2 cellular contexts compared by ENCODE assay signal in the genomic region with DNA sequence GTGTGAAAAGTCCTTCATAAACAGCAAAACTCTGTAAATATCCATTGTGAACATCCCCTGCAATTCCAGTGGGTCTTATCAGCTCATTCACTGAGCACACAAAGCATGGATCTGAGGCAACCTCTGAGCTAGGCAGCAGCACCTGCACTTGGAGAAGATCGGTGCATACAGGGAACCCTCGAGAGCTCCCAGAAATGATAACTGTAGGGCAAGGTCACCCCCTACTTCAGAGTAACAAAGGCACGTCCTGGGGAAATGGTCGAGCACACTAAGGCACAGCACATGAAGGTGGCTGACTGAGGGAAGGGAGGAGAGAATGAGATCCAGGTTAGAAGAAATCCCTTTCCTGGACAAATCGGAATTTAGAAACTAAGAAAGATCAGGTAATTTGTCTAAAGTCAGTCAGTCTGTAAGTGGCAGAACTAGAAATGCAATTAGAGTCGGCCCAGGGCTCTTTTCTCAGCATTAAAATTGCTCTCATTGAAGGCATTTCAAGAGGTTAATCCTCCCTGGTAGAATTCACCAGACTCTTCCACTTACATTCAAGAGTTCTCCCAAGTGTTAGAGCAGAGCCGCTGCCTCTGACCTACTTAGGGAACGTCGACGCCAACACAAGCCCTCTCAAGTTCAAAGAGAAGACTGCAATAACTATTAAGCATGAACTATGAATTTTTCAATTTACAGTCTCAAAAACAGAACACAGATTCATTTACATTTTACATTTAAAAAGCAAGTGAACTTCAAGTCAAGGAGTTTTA.
TF ChIP-seq lines count a peak whose summit lies in the region.

No MANE protein-coding gene starts in this region.

TF ChIP-seq in GM23338, 12 proteins besides CTCF, POLR2A, EP300 and RAD21 (continues in another document):
- TF ChIP-seq ZNF114 (CRISPR knock-in tag; IDR thresholded peaks at IDR 0.05) (no peak), EZH2phosphoT487 (IDR thresholded peaks at IDR 0.05; ENCODE audit: unreplicated experiment) (no peak), NANOG (IDR thresholded peaks at IDR 0.05; ENCODE audit: borderline replicate concordance) (no peak), JUNB (IDR thresholded peaks at IDR 0.05; ENCODE audit: unreplicated experiment) (no peak), STAT1 (IDR thresholded peaks at IDR 0.05; ENCODE audit: unreplicated experiment) (no peak), CREB1 (CRISPR knock-in tag; IDR thresholded peaks at IDR 0.05; ENCODE audit: low read depth) (no peak), EZH2 (IDR thresholded peaks at IDR 0.05; ENCODE audit: low read depth, unreplicated experiment) (no peak), POLR2AphosphoS5 (IDR thresholded peaks at IDR 0.05; ENCODE audit: low read depth) (no peak), ZNF331 (CRISPR knock-in tag; IDR thresholded peaks at IDR 0.05; ENCODE audit: low read depth) (no peak)
- TF ChIP-seq, protein P1, sequence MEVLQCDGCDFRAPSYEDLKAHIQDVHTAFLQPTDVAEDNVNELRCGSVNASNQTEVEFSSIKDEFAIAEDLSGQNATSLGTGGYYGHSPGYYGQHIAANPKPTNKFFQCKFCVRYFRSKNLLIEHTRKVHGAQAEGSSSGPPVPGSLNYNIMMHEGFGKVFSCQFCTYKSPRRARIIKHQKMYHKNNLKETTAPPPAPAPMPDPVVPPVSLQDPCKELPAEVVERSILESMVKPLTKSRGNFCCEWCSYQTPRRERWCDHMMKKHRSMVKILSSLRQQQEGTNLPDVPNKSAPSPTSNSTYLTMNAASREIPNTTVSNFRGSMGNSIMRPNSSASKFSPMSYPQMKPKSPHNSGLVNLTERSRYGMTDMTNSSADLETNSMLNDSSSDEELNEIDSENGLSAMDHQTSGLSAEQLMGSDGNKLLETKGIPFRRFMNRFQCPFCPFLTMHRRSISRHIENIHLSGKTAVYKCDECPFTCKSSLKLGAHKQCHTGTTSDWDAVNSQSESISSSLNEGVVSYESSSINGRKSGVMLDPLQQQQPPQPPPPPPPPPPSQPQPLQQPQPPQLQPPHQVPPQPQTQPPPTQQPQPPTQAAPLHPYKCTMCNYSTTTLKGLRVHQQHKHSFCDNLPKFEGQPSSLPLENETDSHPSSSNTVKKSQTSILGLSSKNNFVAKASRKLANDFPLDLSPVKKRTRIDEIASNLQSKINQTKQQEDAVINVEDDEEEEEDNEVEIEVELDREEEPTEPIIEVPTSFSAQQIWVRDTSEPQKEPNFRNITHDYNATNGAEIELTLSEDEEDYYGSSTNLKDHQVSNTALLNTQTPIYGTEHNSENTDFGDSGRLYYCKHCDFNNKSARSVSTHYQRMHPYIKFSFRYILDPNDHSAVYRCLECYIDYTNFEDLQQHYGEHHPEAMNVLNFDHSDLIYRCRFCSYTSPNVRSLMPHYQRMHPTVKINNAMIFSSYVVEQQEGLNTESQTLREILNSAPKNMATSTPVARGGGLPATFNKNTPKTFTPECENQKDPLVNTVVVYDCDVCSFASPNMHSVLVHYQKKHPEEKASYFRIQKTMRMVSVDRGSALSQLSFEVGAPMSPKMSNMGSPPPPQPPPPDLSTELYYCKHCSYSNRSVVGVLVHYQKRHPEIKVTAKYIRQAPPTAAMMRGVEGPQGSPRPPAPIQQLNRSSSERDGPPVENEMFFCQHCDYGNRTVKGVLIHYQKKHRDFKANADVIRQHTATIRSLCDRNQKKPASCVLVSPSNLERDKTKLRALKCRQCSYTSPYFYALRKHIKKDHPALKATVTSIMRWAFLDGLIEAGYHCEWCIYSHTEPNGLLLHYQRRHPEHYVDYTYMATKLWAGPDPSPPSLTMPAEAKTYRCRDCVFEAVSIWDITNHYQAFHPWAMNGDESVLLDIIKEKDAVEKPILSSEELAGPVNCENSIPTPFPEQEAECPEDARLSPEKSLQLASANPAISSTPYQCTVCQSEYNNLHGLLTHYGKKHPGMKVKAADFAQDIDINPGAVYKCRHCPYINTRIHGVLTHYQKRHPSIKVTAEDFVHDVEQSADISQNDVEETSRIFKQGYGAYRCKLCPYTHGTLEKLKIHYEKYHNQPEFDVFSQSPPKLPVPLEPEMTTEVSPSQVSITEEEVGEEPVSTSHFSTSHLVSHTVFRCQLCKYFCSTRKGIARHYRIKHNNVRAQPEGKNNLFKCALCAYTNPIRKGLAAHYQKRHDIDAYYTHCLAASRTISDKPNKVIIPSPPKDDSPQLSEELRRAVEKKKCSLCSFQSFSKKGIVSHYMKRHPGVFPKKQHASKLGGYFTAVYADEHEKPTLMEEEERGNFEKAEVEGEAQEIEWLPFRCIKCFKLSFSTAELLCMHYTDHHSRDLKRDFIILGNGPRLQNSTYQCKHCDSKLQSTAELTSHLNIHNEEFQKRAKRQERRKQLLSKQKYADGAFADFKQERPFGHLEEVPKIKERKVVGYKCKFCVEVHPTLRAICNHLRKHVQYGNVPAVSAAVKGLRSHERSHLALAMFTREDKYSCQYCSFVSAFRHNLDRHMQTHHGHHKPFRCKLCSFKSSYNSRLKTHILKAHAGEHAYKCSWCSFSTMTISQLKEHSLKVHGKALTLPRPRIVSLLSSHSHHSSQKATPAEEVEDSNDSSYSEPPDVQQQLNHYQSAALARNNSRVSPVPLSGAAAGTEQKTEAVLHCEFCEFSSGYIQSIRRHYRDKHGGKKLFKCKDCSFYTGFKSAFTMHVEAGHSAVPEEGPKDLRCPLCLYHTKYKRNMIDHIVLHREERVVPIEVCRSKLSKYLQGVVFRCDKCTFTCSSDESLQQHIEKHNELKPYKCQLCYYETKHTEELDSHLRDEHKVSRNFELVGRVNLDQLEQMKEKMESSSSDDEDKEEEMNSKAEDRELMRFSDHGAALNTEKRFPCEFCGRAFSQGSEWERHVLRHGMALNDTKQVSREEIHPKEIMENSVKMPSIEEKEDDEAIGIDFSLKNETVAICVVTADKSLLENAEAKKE (CRISPR knock-in tag; IDR thresholded peaks at IDR 0.05): no peak
- TF ChIP-seq, protein P2, sequence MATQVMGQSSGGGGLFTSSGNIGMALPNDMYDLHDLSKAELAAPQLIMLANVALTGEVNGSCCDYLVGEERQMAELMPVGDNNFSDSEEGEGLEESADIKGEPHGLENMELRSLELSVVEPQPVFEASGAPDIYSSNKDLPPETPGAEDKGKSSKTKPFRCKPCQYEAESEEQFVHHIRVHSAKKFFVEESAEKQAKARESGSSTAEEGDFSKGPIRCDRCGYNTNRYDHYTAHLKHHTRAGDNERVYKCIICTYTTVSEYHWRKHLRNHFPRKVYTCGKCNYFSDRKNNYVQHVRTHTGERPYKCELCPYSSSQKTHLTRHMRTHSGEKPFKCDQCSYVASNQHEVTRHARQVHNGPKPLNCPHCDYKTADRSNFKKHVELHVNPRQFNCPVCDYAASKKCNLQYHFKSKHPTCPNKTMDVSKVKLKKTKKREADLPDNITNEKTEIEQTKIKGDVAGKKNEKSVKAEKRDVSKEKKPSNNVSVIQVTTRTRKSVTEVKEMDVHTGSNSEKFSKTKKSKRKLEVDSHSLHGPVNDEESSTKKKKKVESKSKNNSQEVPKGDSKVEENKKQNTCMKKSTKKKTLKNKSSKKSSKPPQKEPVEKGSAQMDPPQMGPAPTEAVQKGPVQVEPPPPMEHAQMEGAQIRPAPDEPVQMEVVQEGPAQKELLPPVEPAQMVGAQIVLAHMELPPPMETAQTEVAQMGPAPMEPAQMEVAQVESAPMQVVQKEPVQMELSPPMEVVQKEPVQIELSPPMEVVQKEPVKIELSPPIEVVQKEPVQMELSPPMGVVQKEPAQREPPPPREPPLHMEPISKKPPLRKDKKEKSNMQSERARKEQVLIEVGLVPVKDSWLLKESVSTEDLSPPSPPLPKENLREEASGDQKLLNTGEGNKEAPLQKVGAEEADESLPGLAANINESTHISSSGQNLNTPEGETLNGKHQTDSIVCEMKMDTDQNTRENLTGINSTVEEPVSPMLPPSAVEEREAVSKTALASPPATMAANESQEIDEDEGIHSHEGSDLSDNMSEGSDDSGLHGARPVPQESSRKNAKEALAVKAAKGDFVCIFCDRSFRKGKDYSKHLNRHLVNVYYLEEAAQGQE (IDR thresholded peaks at IDR 0.05; ENCODE audit: unreplicated experiment): no peak

TF ChIP-seq in WTC11, 78 proteins besides CTCF, POLR2A, EP300 and RAD21:
- TF ChIP-seq SOX15 (CRISPR knock-in tag; IDR thresholded peaks at IDR 0.05) (no peak), SP1 (CRISPR knock-in tag; conservative IDR thresholded peaks at IDR 0.05) (no peak), JUN (CRISPR knock-in tag; IDR thresholded peaks at IDR 0.05) (no peak), GABPB1 (CRISPR knock-in tag; IDR thresholded peaks at IDR 0.05) (no peak), ZNF138 (CRISPR knock-in tag; conservative IDR thresholded peaks at IDR 0.05) (no peak), NFE2L1 (CRISPR knock-in tag; IDR thresholded peaks at IDR 0.05) (no peak), FOXK1 (CRISPR knock-in tag; IDR thresholded peaks at IDR 0.05) (no peak), GTF2I (CRISPR knock-in tag; conservative IDR thresholded peaks at IDR 0.05) (no peak), ELF4 (CRISPR knock-in tag; IDR thresholded peaks at IDR 0.05; ENCODE audit: low read depth) (no peak), SMAD4 (CRISPR knock-in tag; IDR thresholded peaks at IDR 0.05) (no peak), ATF1 (CRISPR knock-in tag; IDR thresholded peaks at IDR 0.05) (no peak), ZNF232 (CRISPR knock-in tag; IDR thresholded peaks at IDR 0.05) (no peak), ZNF317 (CRISPR knock-in tag; IDR thresholded peaks at IDR 0.05; ENCODE audit: borderline replicate concordance, low read depth) (no peak)
- TF ChIP-seq, protein P3, sequence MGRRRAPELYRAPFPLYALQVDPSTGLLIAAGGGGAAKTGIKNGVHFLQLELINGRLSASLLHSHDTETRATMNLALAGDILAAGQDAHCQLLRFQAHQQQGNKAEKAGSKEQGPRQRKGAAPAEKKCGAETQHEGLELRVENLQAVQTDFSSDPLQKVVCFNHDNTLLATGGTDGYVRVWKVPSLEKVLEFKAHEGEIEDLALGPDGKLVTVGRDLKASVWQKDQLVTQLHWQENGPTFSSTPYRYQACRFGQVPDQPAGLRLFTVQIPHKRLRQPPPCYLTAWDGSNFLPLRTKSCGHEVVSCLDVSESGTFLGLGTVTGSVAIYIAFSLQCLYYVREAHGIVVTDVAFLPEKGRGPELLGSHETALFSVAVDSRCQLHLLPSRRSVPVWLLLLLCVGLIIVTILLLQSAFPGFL (CRISPR knock-in tag; IDR thresholded peaks at IDR 0.05; ENCODE audit: borderline replicate concordance): no peak
- TF ChIP-seq, protein P4, sequence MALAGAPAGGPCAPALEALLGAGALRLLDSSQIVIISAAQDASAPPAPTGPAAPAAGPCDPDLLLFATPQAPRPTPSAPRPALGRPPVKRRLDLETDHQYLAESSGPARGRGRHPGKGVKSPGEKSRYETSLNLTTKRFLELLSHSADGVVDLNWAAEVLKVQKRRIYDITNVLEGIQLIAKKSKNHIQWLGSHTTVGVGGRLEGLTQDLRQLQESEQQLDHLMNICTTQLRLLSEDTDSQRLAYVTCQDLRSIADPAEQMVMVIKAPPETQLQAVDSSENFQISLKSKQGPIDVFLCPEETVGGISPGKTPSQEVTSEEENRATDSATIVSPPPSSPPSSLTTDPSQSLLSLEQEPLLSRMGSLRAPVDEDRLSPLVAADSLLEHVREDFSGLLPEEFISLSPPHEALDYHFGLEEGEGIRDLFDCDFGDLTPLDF (CRISPR knock-in tag; IDR thresholded peaks at IDR 0.05): no peak
- TF ChIP-seq, protein P5, sequence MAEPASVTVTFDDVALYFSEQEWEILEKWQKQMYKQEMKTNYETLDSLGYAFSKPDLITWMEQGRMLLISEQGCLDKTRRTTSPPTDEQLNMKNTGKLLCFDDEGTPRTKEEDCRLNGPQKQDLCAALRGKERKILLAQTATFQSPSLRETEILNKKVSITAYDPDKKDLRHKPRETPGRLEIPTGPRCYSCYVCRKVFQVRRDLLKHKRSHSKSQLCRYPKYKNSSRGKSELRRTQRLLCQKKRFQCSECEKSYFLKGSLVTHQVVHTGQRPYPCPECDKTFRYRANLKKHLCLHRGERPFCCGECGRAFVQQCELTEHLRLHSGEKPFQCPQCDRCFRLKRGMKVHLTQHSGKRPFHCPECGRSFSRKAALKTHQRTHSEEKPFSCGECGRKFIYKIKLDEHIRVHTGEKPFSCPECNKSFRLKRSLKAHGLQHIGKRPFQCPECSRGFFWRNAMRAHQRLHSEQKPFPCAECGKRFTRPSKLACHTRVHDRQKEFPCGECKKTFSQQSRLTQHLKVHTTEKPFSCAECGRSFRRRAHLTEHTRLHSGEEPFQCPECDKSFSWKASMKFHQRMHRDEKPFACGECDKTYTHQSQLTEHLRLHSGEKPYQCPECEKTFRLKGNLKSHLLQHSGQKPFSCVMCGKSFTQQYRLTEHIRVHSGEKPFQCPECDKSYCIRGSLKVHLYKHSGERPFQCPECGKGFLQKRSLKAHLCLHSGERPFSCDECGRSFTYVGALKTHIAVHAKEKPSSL (CRISPR knock-in tag; conservative IDR thresholded peaks at IDR 0.05): no peak
